ENCODE assay signal across 10 cellular contexts in genomic region chr15:77508541-77509505, GRCh38.
A peak's percentile ranks its signal among the peaks of the same experiment; 100 is the strongest.
DNase-seq lines count a peak whose midpoint lies in the region; ATAC-seq, FAIRE-seq and TF ChIP-seq lines count a peak whose summit lies in the region.
"Had no signal": no experiment of that assay in that cellular context is flagged by ENCODE, and none has a peak within 500 bp of the region (broad histone marks: within the 10 kb centered on the region; RNA-seq: fewer than 3 reads in every experiment).

No MANE protein-coding gene starts in this region.

- H3K4me3 ChIP-seq in prostate gland, result no peak overlapping the region

- no peak overlapping the region for H3K4me3 Mint-ChIP-seq in WTC11
- H3K4me3 Mint-ChIP-seq: T-cell had no signal

- H3K4me1 ChIP-seq in prostate gland (replicated peaks), result peaks cover 6% of the 10 kb centered on the region

- ATAC-seq in WTC11 (no peak), Right ventricle myocardium superior (ENCODE audit: poor library complexity) (peak; percentile 3), HG03378 (IDR thresholded peaks at IDR 0.05; ENCODE audit: unreplicated experiment) (no peak)
- ATAC-seq: T-cell had no signal

- POLR2A ChIA-PET in WTC11 (lab: Charles Lee), result interaction anchor here (0.6 kb wide), 1 partner anchor 1174 kb away, joined by 3 read pairs; no protein-coding TSS in a partner anchor

- H3K4me1 Mint-ChIP-seq in WTC11, result peaks cover 82% of the 10 kb centered on the region

- CTCF ChIA-PET in WTC11 (lab: Charles Lee), result interaction anchor here (1.0 to 8.6 kb wide), 10 partner anchors 10 to 401 kb away, joined by 3 to 87 read pairs (median 6); partner anchors contain the start of gene LINGO1

- peak overlapping the region; percentile 51 for H3K27ac Mint-ChIP-seq in WTC11
- H3K27ac Mint-ChIP-seq: T-cell had no signal

- DNase-seq in EH (ENCODE audit: low read depth), result peak; percentile 8
- no peak for DNase-seq in WTC11 (ENCODE audit: low spot score)
- peak; percentile 83 for DNase-seq in Right ventricle myocardium superior
- DNase-seq in prostate gland (ENCODE audit: low spot score), result no peak
- DNase-seq in NAMALWA (ENCODE audit: low spot score), result no peak
- DNase-seq in RCC 7860 (ENCODE audit: low spot score), result no peak
- DNase-seq in NCI-H1092 (lab: John Stamatoyannopoulos, UW), result no peak
- DNase-seq: NCI-H1930, T-cell had no signal

- peaks cover 15% of the 10 kb centered on the region for H3K9me3 Mint-ChIP-seq in WTC11
- H3K9me3 Mint-ChIP-seq: T-cell had no signal

- 68% methylated on average over 8 of the region's 8 CpGs for WGBS in prostate gland

- TF ChIP-seq POLR2A in prostate gland (IDR thresholded peaks at IDR 0.05), result no peak

- no peaks in the 10 kb centered on the region for H3K36me3 ChIP-seq in prostate gland

- peak overlapping the region; percentile 51 to 71 for H3K27ac ChIP-seq in prostate gland

- intact Hi-C loops in Right ventricle myocardium superior (cut with DNase I), result loop anchor here (5.0 kb wide), 1 partner anchor 33 kb away; no protein-coding TSS in a partner anchor
- intact Hi-C loops in prostate gland (cut with DNase I), result no loop called here

- peaks cover 17% of the 10 kb centered on the region for H3K36me3 Mint-ChIP-seq in WTC11

- no peak for TF ChIP-seq CTCF in WTC11 (IDR thresholded peaks at IDR 0.05)
- no peak for TF ChIP-seq CTCF in prostate gland (IDR thresholded peaks at IDR 0.05)

- H3K9me3 ChIP-seq in prostate gland, result no peaks in the 10 kb centered on the region

- no peak for FAIRE-seq in RCC 7860 (lab: Jason Lieb, UNC)

- H3K27me3 Mint-ChIP-seq in WTC11 (ENCODE audit: low read depth), result no peaks in the 10 kb centered on the region
- H3K27me3 Mint-ChIP-seq: T-cell had no signal

- no peaks in the 10 kb centered on the region for H3K27me3 ChIP-seq in prostate gland (replicated peaks; ENCODE audit: insufficient read depth)

TF ChIP-seq in WTC11, 78 proteins besides CTCF, POLR2A, EP300 and RAD21:
- TF ChIP-seq SMAD3 (CRISPR knock-in tag; IDR thresholded peaks at IDR 0.05; ENCODE audit: borderline replicate concordance) (no peak), ZNF317 (CRISPR knock-in tag; IDR thresholded peaks at IDR 0.05; ENCODE audit: borderline replicate concordance, low read depth) (no peak), GABPB1 (CRISPR knock-in tag; IDR thresholded peaks at IDR 0.05) (no peak), OVOL2 (CRISPR knock-in tag; IDR thresholded peaks at IDR 0.05; ENCODE audit: borderline replicate concordance) (no peak), STAT6 (CRISPR knock-in tag; conservative IDR thresholded peaks at IDR 0.05; ENCODE audit: low read depth) (no peak), SMAD4 (CRISPR knock-in tag; IDR thresholded peaks at IDR 0.05) (no peak), HMGA2 (CRISPR knock-in tag; IDR thresholded peaks at IDR 0.05) (no peak), FOXK1 (CRISPR knock-in tag; IDR thresholded peaks at IDR 0.05) (no peak)
- TF ChIP-seq, protein P1, sequence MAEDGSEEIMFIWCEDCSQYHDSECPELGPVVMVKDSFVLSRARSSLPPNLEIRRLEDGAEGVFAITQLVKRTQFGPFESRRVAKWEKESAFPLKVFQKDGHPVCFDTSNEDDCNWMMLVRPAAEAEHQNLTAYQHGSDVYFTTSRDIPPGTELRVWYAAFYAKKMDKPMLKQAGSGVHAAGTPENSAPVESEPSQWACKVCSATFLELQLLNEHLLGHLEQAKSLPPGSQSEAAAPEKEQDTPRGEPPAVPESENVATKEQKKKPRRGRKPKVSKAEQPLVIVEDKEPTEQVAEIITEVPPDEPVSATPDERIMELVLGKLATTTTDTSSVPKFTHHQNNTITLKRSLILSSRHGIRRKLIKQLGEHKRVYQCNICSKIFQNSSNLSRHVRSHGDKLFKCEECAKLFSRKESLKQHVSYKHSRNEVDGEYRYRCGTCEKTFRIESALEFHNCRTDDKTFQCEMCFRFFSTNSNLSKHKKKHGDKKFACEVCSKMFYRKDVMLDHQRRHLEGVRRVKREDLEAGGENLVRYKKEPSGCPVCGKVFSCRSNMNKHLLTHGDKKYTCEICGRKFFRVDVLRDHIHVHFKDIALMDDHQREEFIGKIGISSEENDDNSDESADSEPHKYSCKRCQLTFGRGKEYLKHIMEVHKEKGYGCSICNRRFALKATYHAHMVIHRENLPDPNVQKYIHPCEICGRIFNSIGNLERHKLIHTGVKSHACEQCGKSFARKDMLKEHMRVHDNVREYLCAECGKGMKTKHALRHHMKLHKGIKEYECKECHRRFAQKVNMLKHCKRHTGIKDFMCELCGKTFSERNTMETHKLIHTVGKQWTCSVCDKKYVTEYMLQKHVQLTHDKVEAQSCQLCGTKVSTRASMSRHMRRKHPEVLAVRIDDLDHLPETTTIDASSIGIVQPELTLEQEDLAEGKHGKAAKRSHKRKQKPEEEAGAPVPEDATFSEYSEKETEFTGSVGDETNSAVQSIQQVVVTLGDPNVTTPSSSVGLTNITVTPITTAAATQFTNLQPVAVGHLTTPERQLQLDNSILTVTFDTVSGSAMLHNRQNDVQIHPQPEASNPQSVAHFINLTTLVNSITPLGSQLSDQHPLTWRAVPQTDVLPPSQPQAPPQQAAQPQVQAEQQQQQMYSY (CRISPR knock-in tag; IDR thresholded peaks at IDR 0.05), result no peak
- TF ChIP-seq, protein P2, sequence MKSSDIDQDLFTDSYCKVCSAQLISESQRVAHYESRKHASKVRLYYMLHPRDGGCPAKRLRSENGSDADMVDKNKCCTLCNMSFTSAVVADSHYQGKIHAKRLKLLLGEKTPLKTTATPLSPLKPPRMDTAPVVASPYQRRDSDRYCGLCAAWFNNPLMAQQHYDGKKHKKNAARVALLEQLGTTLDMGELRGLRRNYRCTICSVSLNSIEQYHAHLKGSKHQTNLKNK (CRISPR knock-in tag; IDR thresholded peaks at IDR 0.05), result no peak

Comparison
In these comparisons a context has a peak if more than half of its experiments do, and no peak if none do; other contexts are left out.
1. DNase-seq: peak in EH (single experiment) and Right ventricle myocardium superior (single experiment); none in WTC11 (single experiment), prostate gland (single experiment), NAMALWA (single experiment), RCC 7860 (single experiment) and NCI-H1092 (single experiment).